ENCODE assay signal across 8 cellular contexts in the genomic region with DNA sequence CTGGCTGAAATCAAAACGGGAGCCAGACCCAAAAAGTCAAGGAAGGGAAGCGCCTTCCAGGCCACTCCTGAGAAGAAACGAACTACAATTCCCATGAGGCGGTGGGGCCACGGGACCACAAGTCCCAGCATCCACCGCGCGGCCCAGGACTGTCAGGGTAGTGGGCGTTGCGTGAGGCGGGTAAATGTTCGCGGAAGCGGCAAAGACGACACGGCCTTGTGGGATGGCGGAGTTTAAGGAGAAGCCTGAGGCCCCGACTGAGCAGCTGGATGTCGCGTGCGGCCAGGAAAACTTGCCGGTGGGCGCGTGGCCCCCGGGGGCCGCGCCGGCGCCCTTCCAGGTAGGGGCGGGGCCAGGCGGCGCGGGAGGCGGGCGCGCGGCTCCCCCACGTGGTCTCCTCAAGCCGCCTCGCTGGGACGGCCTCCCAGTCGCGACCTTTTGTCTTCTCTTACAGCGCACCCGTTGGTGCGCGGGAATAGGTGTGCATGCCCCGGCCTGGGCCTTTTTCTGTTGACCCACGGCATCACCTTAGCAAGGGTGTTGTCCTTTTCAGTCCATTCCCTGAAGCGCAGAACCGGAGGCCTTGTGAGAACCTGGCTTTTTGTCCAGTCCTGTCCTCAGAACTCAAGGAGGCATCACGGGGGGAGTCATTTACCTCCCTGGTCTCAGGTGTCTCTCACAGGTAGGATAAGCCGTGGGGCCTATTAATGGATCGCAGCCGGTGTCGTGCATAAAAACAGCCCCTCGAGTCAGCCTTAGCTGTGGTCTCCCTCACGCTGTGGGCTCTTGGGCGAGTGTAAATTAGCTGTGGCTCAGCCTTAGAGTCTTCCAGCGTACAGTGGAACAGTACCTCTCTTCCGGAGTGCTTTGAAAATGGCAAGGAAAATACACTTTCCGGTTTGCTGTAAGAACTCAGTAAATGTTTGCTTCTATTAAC. TPM values are rescaled to one million over a fixed set of nuclear protein-coding genes. Genes with fewer than 3 reads are reported as not detected.
DNase-seq lines count a peak whose midpoint lies in the region; ATAC-seq and TF ChIP-seq lines count a peak whose summit lies in the region.

A gene (plus strand): TSS at position 183 of the 937 bp plus-strand sequence. CDS start 2 bp downstream, at position 185.

- H4K20me1 ChIP-seq in GM23248 (ENCODE audit: insufficient read depth) (no peaks in the 10 kb centered on the region), Karpas-422 (ENCODE audit: insufficient read depth, low read depth, low read length) (no peaks in the 10 kb centered on the region)

- H3K4me3 Mint-ChIP-seq in nephron progenitor cell: peak within 1 kb of the TSS; percentile 93
- peak within 1 kb of the TSS; percentile 93 to 94 for H3K4me3 Mint-ChIP-seq in stimulated activated naive CD8-positive, alpha-beta T cell treated with anti-CD3 and anti-CD28 coated beads, Interleukin-15, amount 100 ng/mL, for 72 hours

- H3K4me1 ChIP-seq in GM23248 (ENCODE audit: insufficient read depth): peaks cover 13% of the 10 kb centered on the region; the same call in 1 of the 2 replicates
- H3K4me1 ChIP-seq in Karpas-422 (ENCODE audit: low read length): peaks cover 20% of the 10 kb centered on the region

- TF ChIP-seq CTCF in fibroblast of the aortic adventitia (IDR thresholded peaks at IDR 0.05; ENCODE audit: insufficient read depth, low read length) (no peak), nephron progenitor cell (IDR thresholded peaks at IDR 0.05) (no peak)

- WGBS in GM23248 (ENCODE audit: low coverage in 1 of 2, low lambda C conversion rate in 2 of 2, missing lambda C conversion rate in 2 of 2), 2 experiments: 2% methylated on average over 48 to 55 of the region's 62 CpGs

- H3K27me3 ChIP-seq in GM23248 (replicated peaks; ENCODE audit: insufficient read depth): no peaks in the 10 kb centered on the region
- no peaks in the 10 kb centered on the region for H3K27me3 ChIP-seq in Karpas-422 (ENCODE audit: low read length)

- H3K9ac ChIP-seq in GM23248 (peak within 1 kb of the TSS; percentile 87), Karpas-422 (ENCODE audit: low read length) (peak within 1 kb of the TSS; percentile 82)

- H3K9me2 ChIP-seq in GM23248 (ENCODE audit: insufficient read depth): no peaks in the 10 kb centered on the region
- no peaks in the 10 kb centered on the region for H3K9me2 ChIP-seq in Karpas-422 (replicated peaks; ENCODE audit: insufficient read depth, low read length)

- peak within 1 kb of the TSS; percentile 48 for H3K27ac ChIP-seq in GM23248
- H3K27ac ChIP-seq in Karpas-422 (ENCODE audit: low read length): no peak within 1 kb of the TSS

- H3K36me3 ChIP-seq in GM23248 (ENCODE audit: low read depth) (no peaks in the 10 kb centered on the region), Karpas-422 (ENCODE audit: insufficient read depth, low read length) (peaks cover 6% of the 10 kb centered on the region; the same call in 1 of the 2 replicates)

- H3K4me3 ChIP-seq in GM23248 (peak within 1 kb of the TSS; percentile 75), Karpas-422 (ENCODE audit: low read length) (peak within 1 kb of the TSS; percentile 95), fibroblast of the aortic adventitia (ENCODE audit: low read depth, low read length) (peak within 1 kb of the TSS; percentile 90)

- H3F3A ChIP-seq in GM23248 (ENCODE audit: insufficient read depth): no peaks in the 10 kb centered on the region; the same call in 1 of the 2 replicates

- in situ Hi-C loops in GM23248 (cut with MboI): no loop called here

- H3K79me2 ChIP-seq in GM23248 (ENCODE audit: insufficient read depth) (no peaks in the 10 kb centered on the region), Karpas-422 (ENCODE audit: low read length) (peaks cover 26% of the 10 kb centered on the region)

- H2AFZ ChIP-seq in GM23248 (peak within 1 kb of the TSS; percentile 93), Karpas-422 (ENCODE audit: low read length) (peak within 1 kb of the TSS; percentile 96; the same call in 1 of the 2 replicates)

- peak; percentile 95 for ATAC-seq in stimulated activated naive CD8-positive, alpha-beta T cell treated with anti-CD3 and anti-CD28 coated beads, Interleukin-15, amount 100 ng/mL, for 72 hours

- H3K9me3 Mint-ChIP-seq in nephron progenitor cell: peaks cover 51% of the 10 kb centered on the region
- peaks cover 0 to 7% of the 10 kb centered on the region in 2 donors for H3K9me3 Mint-ChIP-seq in stimulated activated naive CD8-positive, alpha-beta T cell treated with anti-CD3 and anti-CD28 coated beads, Interleukin-15, amount 100 ng/mL, for 72 hours

- H3K27me3 Mint-ChIP-seq in nephron progenitor cell (ENCODE audit: low read depth, poor library complexity): peaks cover 11% of the 10 kb centered on the region
- no peaks in the 10 kb centered on the region for H3K27me3 Mint-ChIP-seq in stimulated activated naive CD8-positive, alpha-beta T cell treated with anti-CD3 and anti-CD28 coated beads, Interleukin-15, amount 100 ng/mL, for 72 hours

- peak; percentile 88 for DNase-seq in Daoy (ENCODE audit: low read depth)
- peak; percentile 95 for DNase-seq in GM23248
- peak; percentile 93 for DNase-seq in Karpas-422
- peak; percentile 77 to 82 for DNase-seq in SHP77 (lab: John Stamatoyannopoulos, UW)
- peak; percentile 75 for DNase-seq in activated effector memory CD4-positive, alpha-beta T cell treated with Interleukin-2 at 50 U/mL for 16 hours
- DNase-seq in fibroblast of the aortic adventitia (ENCODE audit: low read depth): peak; percentile 85
- DNase-seq in nephron progenitor cell: peak; percentile 88
- DNase-seq in stimulated activated naive CD8-positive, alpha-beta T cell treated with anti-CD3 and anti-CD28 coated beads, Interleukin-15, amount 100 ng/mL, for 72 hours: peak; percentile 80 to 87

- H3K27ac Mint-ChIP-seq in nephron progenitor cell: peak within 1 kb of the TSS; percentile 94
- H3K27ac Mint-ChIP-seq in stimulated activated naive CD8-positive, alpha-beta T cell treated with anti-CD3 and anti-CD28 coated beads, Interleukin-15, amount 100 ng/mL, for 72 hours: peak within 1 kb of the TSS; percentile 97 to 98

- H3K4me1 Mint-ChIP-seq in nephron progenitor cell: peaks cover 33% of the 10 kb centered on the region
- peaks cover 38% of the 10 kb centered on the region for H3K4me1 Mint-ChIP-seq in stimulated activated naive CD8-positive, alpha-beta T cell treated with anti-CD3 and anti-CD28 coated beads, Interleukin-15, amount 100 ng/mL, for 72 hours

- peaks cover 56% of the 10 kb centered on the region for H3K36me3 Mint-ChIP-seq in nephron progenitor cell (ENCODE audit: low read depth)

- peak within 1 kb of the TSS; percentile 84 for H3K4me2 ChIP-seq in GM23248 (ENCODE audit: unreplicated experiment)
- peak within 1 kb of the TSS; percentile 88 for H3K4me2 ChIP-seq in Karpas-422 (ENCODE audit: low read depth, low read length, poor library complexity, severe bottlenecking)

- no peaks in the 10 kb centered on the region for H3K9me3 ChIP-seq in GM23248 (ENCODE audit: low read depth)
- H3K9me3 ChIP-seq in Karpas-422 (ENCODE audit: low read length): no peaks in the 10 kb centered on the region

RNA-seq across cellular contexts. Expression of the gene that starts here (rescaled TPM):
- 17.9 and 21.3 TPM in 2 replicates for total RNA-seq in Daoy (2014; rRNA removed; shearing (Covaris generic))
- total RNA-seq in GM23248 (2014; rRNA removed; shearing (Covaris generic)): 6.1 and 12.5 TPM in 2 replicates
- polyA plus RNA-seq in GM23248 (2016; fragmentation: Nextera tagmentation; extraction: Ambion mirVana): 7.0 and 7.2 TPM in 2 replicates
- 6.0 and 16.9 TPM in 2 replicates for total RNA-seq in Karpas-422 (2014; rRNA removed; shearing (Covaris generic); ENCODE audit: low replicate concordance)
- 12.6 and 25.4 TPM in 2 replicates for total RNA-seq in fibroblast of the aortic adventitia (ENCODE audit: low replicate concordance)
